In genomic region chr17:30326816-30327215, GRCh38 we compare ENCODE assay signal across 19 cellular contexts. TPM values are rescaled to one million over a fixed set of nuclear protein-coding genes. Genes with fewer than 3 reads are reported as not detected.
DNase-seq lines count a peak whose midpoint lies in the region; ATAC-seq, FAIRE-seq and TF ChIP-seq lines count a peak whose summit lies in the region.
"Had no signal": no experiment of that assay in that cellular context is flagged by ENCODE, and none has a peak within 500 bp of the region (broad histone marks: within the 10 kb centered on the region; RNA-seq: fewer than 3 reads in every experiment).

No MANE protein-coding gene starts in this region.

- H3K9me3 ChIP-seq in mucosa of descending colon = no peaks in the 10 kb centered on the region
- H3K9me3 ChIP-seq: BLaER1 had no signal

- intact Hi-C loops in mucosa of descending colon (cut with DNase I, micrococcal nuclease) (no loop called here), CD14-positive monocyte (cut with micrococcal nuclease) (no loop called here)

- H3K4me1 ChIP-seq in mucosa of descending colon (ENCODE audit: low read depth) = peaks cover 9% of the 10 kb centered on the region

- no peaks in the 10 kb centered on the region for H3K9me3 Mint-ChIP-seq in CD14-positive monocyte
- H3K9me3 Mint-ChIP-seq in osteocyte (ENCODE audit: unreplicated experiment) = no peaks in the 10 kb centered on the region
- no peaks in the 10 kb centered on the region for H3K9me3 Mint-ChIP-seq in naive thymus-derived CD8-positive, alpha-beta T cell

- TF ChIP-seq CTCF in mucosa of descending colon (IDR thresholded peaks at IDR 0.05) (no peak), CD14-positive monocyte (IDR thresholded peaks at IDR 0.05) (no peak), osteocyte (IDR thresholded peaks at IDR 0.05) (no peak)

- H3K4me1 Mint-ChIP-seq in CD14-positive monocyte (peaks cover 19% of the 10 kb centered on the region), osteocyte (ENCODE audit: unreplicated experiment) (peaks cover 1% of the 10 kb centered on the region)
- H3K4me1 Mint-ChIP-seq in naive thymus-derived CD8-positive, alpha-beta T cell = peaks cover 16 to 55% (median 42%) of the 10 kb centered on the region in 4 donors

- no peak overlapping the region for H3K4me3 Mint-ChIP-seq in CD14-positive monocyte
- H3K4me3 Mint-ChIP-seq in osteocyte (ENCODE audit: unreplicated experiment) = no peak overlapping the region
- no peak overlapping the region for H3K4me3 Mint-ChIP-seq in naive thymus-derived CD8-positive, alpha-beta T cell

- no peak overlapping the region for H3K4me3 ChIP-seq in mucosa of descending colon
- H3K4me3 ChIP-seq: BLaER1, GM23248 had no signal

- H3K36me3 ChIP-seq in mucosa of descending colon (ENCODE audit: low read depth) = no peaks in the 10 kb centered on the region
- H3K36me3 ChIP-seq: BLaER1 had no signal

- POLR2A ChIA-PET in naive thymus-derived CD8-positive, alpha-beta T cell (lab: Charles Lee) = interaction anchor here (0.7 kb wide), 3 partner anchors 18 to 34 kb away, joined by 3 read pairs; no protein-coding TSS in a partner anchor

- peaks cover 3 to 7% (median 3%) of the 10 kb centered on the region in 3 donors for H3K27me3 Mint-ChIP-seq in CD14-positive monocyte (ENCODE audit: low read depth in 3 of 3)
- H3K27me3 Mint-ChIP-seq in osteocyte (ENCODE audit: unreplicated experiment) = peaks cover 62% of the 10 kb centered on the region
- peaks cover 0 to 1% (median 0%) of the 10 kb centered on the region in 5 donors for H3K27me3 Mint-ChIP-seq in naive thymus-derived CD8-positive, alpha-beta T cell

- DNase-seq in GM18507 (ENCODE audit: extremely low spot score, insufficient read length, low read depth) (no peak), NCI-H1417 treated with DMSO at 0.1 percent for 48 hours (lab: John Stamatoyannopoulos, UW) (peak; percentile 91), NCI-H748 treated with DMSO at 0.1 percent for 48 hours (lab: John Stamatoyannopoulos, UW) (peak; percentile 98), mucosa of descending colon (peak in 1 of 3 donors; percentile 52), CD14-positive monocyte (ENCODE audit: low spot score) (no peak), osteocyte (ENCODE audit: extremely low spot score, unreplicated experiment) (no peak)
- no peak for DNase-seq in naive thymus-derived CD8-positive, alpha-beta T cell
- DNase-seq: DMS79 treated with DMSO at 0.1 percent for 48 hours; GM23248; NCI-H1048; NCI-H2107; NCI-H510A; NK-92 treated with Interleukin-12 subunit alpha and Interleukin-12 subunit beta, amount 100 ng/mL, for 24 hours; PC-3; T-helper 9 cell had no signal

- peak; percentile 9 for FAIRE-seq in GM18507 (lab: Jason Lieb, UNC)
- FAIRE-seq: G401.6, GM12891 had no signal

- H3K27ac Mint-ChIP-seq in CD14-positive monocyte = no peak overlapping the region
- no peak overlapping the region for H3K27ac Mint-ChIP-seq in osteocyte (ENCODE audit: unreplicated experiment)
- no peak overlapping the region for H3K27ac Mint-ChIP-seq in naive thymus-derived CD8-positive, alpha-beta T cell

- no peaks in the 10 kb centered on the region for H3K36me3 Mint-ChIP-seq in CD14-positive monocyte
- no peaks in the 10 kb centered on the region for H3K36me3 Mint-ChIP-seq in osteocyte (ENCODE audit: unreplicated experiment)
- H3K36me3 Mint-ChIP-seq in naive thymus-derived CD8-positive, alpha-beta T cell = no peaks in the 10 kb centered on the region

- ATAC-seq in mucosa of descending colon = peak; percentile 75
- ATAC-seq in naive thymus-derived CD8-positive, alpha-beta T cell = no peak
- ATAC-seq: HCT116, PC-3 had no signal

RNA-seq across cellular contexts. Expression of gene TMIGD1, which starts 7.0 kb away (rescaled TPM):
- total RNA-seq in mucosa of descending colon (100 to 1,000 TPM; 102 to 288 (median 119) TPM), osteocyte (not detected in 2 replicates)
- not detected for polyA plus RNA-seq in CD14-positive monocyte
- not detected for total RNA-seq in naive thymus-derived CD8-positive, alpha-beta T cell
- not detected for polyA plus RNA-seq in naive thymus-derived CD8-positive, alpha-beta T cell
- total RNA-seq: GM23248, PC-3 had no signal
- polyA plus RNA-seq: GM23248 had no signal

RNA-seq across cellular contexts. Expression of gene BLMH, which starts 35.1 kb away (rescaled TPM):
- total RNA-seq in mucosa of descending colon = 10 to 100 TPM; 18.1 to 31.9 (median 22.0) TPM
- 10 to 100 TPM; 10.4 to 10.8 TPM for polyA plus RNA-seq in CD14-positive monocyte
- 67.0 TPM in 2 replicates for total RNA-seq in osteocyte
- 10 to 100 TPM; 50.2 to 52.0 TPM for total RNA-seq in naive thymus-derived CD8-positive, alpha-beta T cell
- 10 to 100 TPM; 17.6 to 28.3 (median 25.4) TPM for polyA plus RNA-seq in naive thymus-derived CD8-positive, alpha-beta T cell

RNA-seq across cellular contexts. Expression of gene CPD, which starts 51.9 kb away (rescaled TPM):
- total RNA-seq in mucosa of descending colon (10 to 100 TPM; 39.2 to 77.3 (median 74.7) TPM), osteocyte (70.1 and 72.4 TPM in 2 replicates)
- polyA plus RNA-seq in CD14-positive monocyte = 10 to 100 TPM; 32.2 to 47.0 TPM
- total RNA-seq in naive thymus-derived CD8-positive, alpha-beta T cell = 10 to 100 TPM; 21.9 to 27.7 TPM
- polyA plus RNA-seq in naive thymus-derived CD8-positive, alpha-beta T cell = 10 to 100 TPM in 1 of 3 donors, 1 to 10 TPM in 2; 7.6 to 11.2 (median 8.1) TPM

Comparison
In these comparisons a context has a peak if more than half of its experiments do, and no peak if none do; other contexts are left out.
1. DNase-seq: peak in NCI-H1417 treated with DMSO at 0.1 percent for 48 hours (single experiment) and NCI-H748 treated with DMSO at 0.1 percent for 48 hours (single experiment); none in GM18507 (single experiment), CD14-positive monocyte (single experiment), osteocyte (single experiment) and naive thymus-derived CD8-positive, alpha-beta T cell (0 of 10).
2. RNA of gene TMIGD1, which starts 7.0 kb away (total RNA-seq): 102 to 288 TPM in mucosa of descending colon; not detected in osteocyte and not detected in naive thymus-derived CD8-positive, alpha-beta T cell; every median in the first group is over 100 times any median in the second.